ENCODE assay signal across 10 cellular contexts in genomic region chr21:45151484-45152115, GRCh38.
DNase-seq lines count a peak whose midpoint lies in the region; ATAC-seq and TF ChIP-seq lines count a peak whose summit lies in the region.
"Had no signal": no experiment of that assay in that cellular context is flagged by ENCODE, and none has a peak within 500 bp of the region (broad histone marks: within the 10 kb centered on the region; RNA-seq: fewer than 3 reads in every experiment).

No MANE protein-coding gene starts in this region.

- H3K27me3 ChIP-seq in right atrium auricular region, result no peaks in the 10 kb centered on the region
- H3K27me3 ChIP-seq in aorta (ENCODE audit: control insufficient read depth in 1 of 2, insufficient read depth in 2 of 2, low read length in 1 of 2), result no peaks in the 10 kb centered on the region

- ATAC-seq in Right ventricle myocardium inferior (no peak), WTC11 (no peak), aorta (ENCODE audit: low FRiP score) (no peak), HG02759 (IDR thresholded peaks at IDR 0.05; ENCODE audit: unreplicated experiment) (no peak)

- H3K9me3 Mint-ChIP-seq in WTC11, result peaks cover 8% of the 10 kb centered on the region; the same call in 1 of the 2 replicates

- 44 to 54% methylated on average over 8 of the region's 8 CpGs for WGBS in aorta, 2 donors

- H3K27ac ChIP-seq in right atrium auricular region (no peak overlapping the region), aorta (ENCODE audit: low read depth in 1 of 2, low read length in 2 of 2) (no peak overlapping the region)

- H3K4me1 ChIP-seq in right atrium auricular region (peaks cover 0 to 14% of the 10 kb centered on the region in 2 donors), aorta (ENCODE audit: control insufficient read depth in 1 of 2, insufficient read depth in 2 of 2, low read length in 2 of 2) (no peaks in the 10 kb centered on the region)

- H3K4me3 ChIP-seq in right atrium auricular region (no peak overlapping the region), aorta (ENCODE audit: low read length in 2 of 2) (no peak overlapping the region)
- H3K4me3 ChIP-seq: lung had no signal

- no peaks in the 10 kb centered on the region for H3K36me3 Mint-ChIP-seq in WTC11

- CTCF ChIA-PET in WTC11 (lab: Charles Lee), result interaction anchor here (0.8 to 1.8 kb wide), 3 partner anchors 10 to 15 kb away, joined by 3 to 12 read pairs (median 4); no protein-coding TSS in a partner anchor

- H3K9me3 ChIP-seq in right atrium auricular region, result no peaks in the 10 kb centered on the region
- no peaks in the 10 kb centered on the region for H3K9me3 ChIP-seq in aorta (ENCODE audit: control insufficient read depth, low read length)

- 0 out of 2 replicates have a peak, but pooled peaks cover 2% of the 10 kb centered on the region for H3K4me1 Mint-ChIP-seq in WTC11

- H3K27me3 Mint-ChIP-seq in WTC11 (ENCODE audit: low read depth), result no peaks in the 10 kb centered on the region

- intact Hi-C loops in Right ventricle myocardium inferior (cut with DNase I) (no loop called here), aorta (cut with DNase I) (no loop called here)

- H3K4me3 Mint-ChIP-seq in WTC11, result no peak overlapping the region

- TF ChIP-seq CTCF in right atrium auricular region (IDR thresholded peaks at IDR 0.05) (no peak), WTC11 (IDR thresholded peaks at IDR 0.05) (no peak)

- peak overlapping the region; percentile 35; the same call in 1 of the 2 replicates for H3K27ac Mint-ChIP-seq in WTC11

- peaks cover 6% of the 10 kb centered on the region for H3K36me3 ChIP-seq in right atrium auricular region
- no peaks in the 10 kb centered on the region for H3K36me3 ChIP-seq in aorta (ENCODE audit: control insufficient read depth in 1 of 2, insufficient read depth in 2 of 2, low read length in 1 of 2)

- POLR2A ChIA-PET in WTC11 (lab: Charles Lee), result no interaction called here

- DNase-seq in right atrium auricular region (ENCODE audit: low spot score), result peak; percentile 50
- no peak for DNase-seq in Right ventricle myocardium inferior (ENCODE audit: missing footprints)
- DNase-seq in WTC11 (ENCODE audit: low spot score), result no peak
- peak; percentile 59 for DNase-seq in mesenteric fat pad (ENCODE audit: low spot score)
- DNase-seq in aorta, result peak; percentile 39 to 57
- no peak for DNase-seq in COLO829 (ENCODE audit: low spot score)
- no peak for DNase-seq in activated CD4-positive, CD25-positive, alpha-beta regulatory T cell (lab: John Stamatoyannopoulos, UW)
- DNase-seq: NCI-H226 had no signal

TF ChIP-seq in WTC11, 78 proteins besides CTCF, POLR2A, EP300 and RAD21:
- TF ChIP-seq, protein P1, sequence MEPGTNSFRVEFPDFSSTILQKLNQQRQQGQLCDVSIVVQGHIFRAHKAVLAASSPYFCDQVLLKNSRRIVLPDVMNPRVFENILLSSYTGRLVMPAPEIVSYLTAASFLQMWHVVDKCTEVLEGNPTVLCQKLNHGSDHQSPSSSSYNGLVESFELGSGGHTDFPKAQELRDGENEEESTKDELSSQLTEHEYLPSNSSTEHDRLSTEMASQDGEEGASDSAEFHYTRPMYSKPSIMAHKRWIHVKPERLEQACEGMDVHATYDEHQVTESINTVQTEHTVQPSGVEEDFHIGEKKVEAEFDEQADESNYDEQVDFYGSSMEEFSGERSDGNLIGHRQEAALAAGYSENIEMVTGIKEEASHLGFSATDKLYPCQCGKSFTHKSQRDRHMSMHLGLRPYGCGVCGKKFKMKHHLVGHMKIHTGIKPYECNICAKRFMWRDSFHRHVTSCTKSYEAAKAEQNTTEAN (CRISPR knock-in tag; IDR thresholded peaks at IDR 0.05), result no peak
- TF ChIP-seq GABPB1 (CRISPR knock-in tag; IDR thresholded peaks at IDR 0.05), result no peak
- TF ChIP-seq JAZF1 (CRISPR knock-in tag; IDR thresholded peaks at IDR 0.05), result no peak
- TF ChIP-seq ESRRA (CRISPR knock-in tag; IDR thresholded peaks at IDR 0.05; ENCODE audit: borderline replicate concordance), result no peak
- no peak for TF ChIP-seq ETV6 (CRISPR knock-in tag; IDR thresholded peaks at IDR 0.05)
- TF ChIP-seq, protein P2, sequence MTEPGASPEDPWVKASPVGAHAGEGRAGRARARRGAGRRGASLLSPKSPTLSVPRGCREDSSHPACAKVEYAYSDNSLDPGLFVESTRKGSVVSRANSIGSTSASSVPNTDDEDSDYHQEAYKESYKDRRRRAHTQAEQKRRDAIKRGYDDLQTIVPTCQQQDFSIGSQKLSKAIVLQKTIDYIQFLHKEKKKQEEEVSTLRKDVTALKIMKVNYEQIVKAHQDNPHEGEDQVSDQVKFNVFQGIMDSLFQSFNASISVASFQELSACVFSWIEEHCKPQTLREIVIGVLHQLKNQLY (CRISPR knock-in tag; IDR thresholded peaks at IDR 0.05), result no peak
- no peak for TF ChIP-seq ZNF232 (CRISPR knock-in tag; IDR thresholded peaks at IDR 0.05)
- no peak for TF ChIP-seq ZNF219 (CRISPR knock-in tag; IDR thresholded peaks at IDR 0.05; ENCODE audit: borderline replicate concordance)
- no peak for TF ChIP-seq USF1 (CRISPR knock-in tag; IDR thresholded peaks at IDR 0.05)

Comparison
In these comparisons a context has a peak if more than half of its experiments do, and no peak if none do; other contexts are left out.
1. DNase-seq: peak in right atrium auricular region (single experiment), mesenteric fat pad (single experiment) and aorta (2 of 2); none in Right ventricle myocardium inferior (single experiment), WTC11 (single experiment), COLO829 (single experiment) and activated CD4-positive, CD25-positive, alpha-beta regulatory T cell (0 of 4).